In genomic region chr13:50085063-50085462, GRCh38 we compare ENCODE assay signal across 8 cellular contexts.
DNase-seq lines count a peak whose midpoint lies in the region; ATAC-seq, FAIRE-seq and TF ChIP-seq lines count a peak whose summit lies in the region.

No MANE protein-coding gene starts in this region.

- 9% methylated on average over 4 of the region's 4 CpGs for WGBS in smooth muscle cell (ENCODE audit: low lambda C conversion rate)

- H3K27me3 ChIP-seq in CD8-positive, alpha-beta memory T cell (ENCODE audit: insufficient read depth, low read length, poor library complexity, severe bottlenecking), result no peaks in the 10 kb centered on the region
- H3K27me3 ChIP-seq in smooth muscle cell (ENCODE audit: low read depth), result no peaks in the 10 kb centered on the region

- H3K4me3 ChIP-seq in CD8-positive, alpha-beta memory T cell (ENCODE audit: low read length), result peak overlapping the region; percentile 9
- H3K4me3 ChIP-seq in HFF-Myc (replicated peaks; ENCODE audit: low read depth, low read length) (peak overlapping the region; percentile 74; the same call in 1 of the 2 replicates), smooth muscle cell (peak overlapping the region; percentile 39)

- peaks cover 25% of the 10 kb centered on the region for H3K79me2 ChIP-seq in smooth muscle cell (ENCODE audit: low read depth)

- H3K27ac ChIP-seq in CD8-positive, alpha-beta memory T cell (ENCODE audit: low read depth, low read length), result no peak overlapping the region
- peak overlapping the region; percentile 9 for H3K27ac ChIP-seq in smooth muscle cell (ENCODE audit: low read depth)

- H3K4me3 Mint-ChIP-seq in CD8-positive, alpha-beta memory T cell, result peak overlapping the region in 2 of 7 donors; percentile 4 to 28
- peak overlapping the region; percentile 36 for H3K4me3 Mint-ChIP-seq in T-helper 2 cell treated with Interferon-gamma antibody and Interleukin-4, amounts not matched to agents 5 μg/mL and 100 μg/mL, for 36 hours
- H3K4me3 Mint-ChIP-seq in activated T-helper 2 cell treated with anti-CD3 and anti-CD28 coated beads, Interferon-gamma antibody, Interleukin-2, Interleukin-4, amounts not matched to agents 10 μg/mL and 5 μg/mL and 100 μg/mL, durations not matched to agents 14 hours and 24 hours and 36 hours (ENCODE audit: low read depth), result no peak overlapping the region

- H3K4me2 ChIP-seq in smooth muscle cell, result peak overlapping the region; percentile 80

- no peak for ATAC-seq in HG02981 (IDR thresholded peaks at IDR 0.05; ENCODE audit: unreplicated experiment)

- H3F3A ChIP-seq in smooth muscle cell (ENCODE audit: low read depth), result no peaks in the 10 kb centered on the region

- no peaks in the 10 kb centered on the region for H3K9me3 ChIP-seq in CD8-positive, alpha-beta memory T cell (ENCODE audit: low read length)
- H3K9me3 ChIP-seq in smooth muscle cell (replicated peaks; ENCODE audit: low read depth), result no peaks in the 10 kb centered on the region

- no peaks in the 10 kb centered on the region for H3K36me3 ChIP-seq in CD8-positive, alpha-beta memory T cell (ENCODE audit: insufficient read depth, low read length)
- H3K36me3 ChIP-seq in smooth muscle cell (ENCODE audit: low read depth), result no peaks in the 10 kb centered on the region

- H2AFZ ChIP-seq in smooth muscle cell (ENCODE audit: low read depth), result peak overlapping the region; percentile 62

- peaks cover 0 to 23% (median 0%) of the 10 kb centered on the region in 3 donors for H3K36me3 Mint-ChIP-seq in CD8-positive, alpha-beta memory T cell
- H3K36me3 Mint-ChIP-seq in T-helper 2 cell treated with Interferon-gamma antibody and Interleukin-4, amounts not matched to agents 5 μg/mL and 100 μg/mL, for 36 hours (ENCODE audit: low read depth), result peaks cover 35% of the 10 kb centered on the region
- peaks cover 35% of the 10 kb centered on the region for H3K36me3 Mint-ChIP-seq in activated T-helper 2 cell treated with anti-CD3 and anti-CD28 coated beads, Interferon-gamma antibody, Interleukin-2, Interleukin-4, amounts not matched to agents 10 μg/mL and 5 μg/mL and 100 μg/mL, durations not matched to agents 14 hours and 24 hours and 36 hours (ENCODE audit: low read depth)

- no peak overlapping the region for H3K9ac ChIP-seq in smooth muscle cell (ENCODE audit: low read depth)

- TF ChIP-seq CTCF in HFF-Myc (IDR thresholded peaks at IDR 0.05; ENCODE audit: low read depth, low read length, missing control alignments), result peak; percentile 32
- peak; percentile 60 for TF ChIP-seq CTCF in smooth muscle cell (IDR thresholded peaks at IDR 0.05; ENCODE audit: borderline replicate concordance, insufficient read depth, poor library complexity, severe bottlenecking)

- peak; percentile 82 for FAIRE-seq in frontal cortex (lab: Jason Lieb, UNC)

- CTCF ChIA-PET in CD8-positive, alpha-beta memory T cell (lab: Charles Lee), result interaction anchor here (0.7 to 7.9 kb wide), 21 partner anchors 10 to 840 kb away, joined by 3 to 133 read pairs (median 3); partner anchors contain the start of genes SPRYD7 and TRIM13

- no peaks in the 10 kb centered on the region for H4K20me1 ChIP-seq in smooth muscle cell (ENCODE audit: low read depth)

- peaks cover 0 to 5% (median 0%) of the 10 kb centered on the region in 5 donors for H3K9me3 Mint-ChIP-seq in CD8-positive, alpha-beta memory T cell
- H3K9me3 Mint-ChIP-seq in T-helper 2 cell treated with Interferon-gamma antibody and Interleukin-4, amounts not matched to agents 5 μg/mL and 100 μg/mL, for 36 hours, result no peaks in the 10 kb centered on the region
- H3K9me3 Mint-ChIP-seq in activated T-helper 2 cell treated with anti-CD3 and anti-CD28 coated beads, Interferon-gamma antibody, Interleukin-2, Interleukin-4, amounts not matched to agents 10 μg/mL and 5 μg/mL and 100 μg/mL, durations not matched to agents 14 hours and 24 hours and 36 hours, result no peaks in the 10 kb centered on the region

- POLR2A ChIA-PET in CD8-positive, alpha-beta memory T cell (lab: Charles Lee), result interaction anchor here (0.9 to 7.2 kb wide), 2 partner anchors 22 to 41 kb away, joined by 3 to 139 read pairs; no protein-coding TSS in a partner anchor

- peaks cover 0 to 8% of the 10 kb centered on the region in 2 donors for H3K27me3 Mint-ChIP-seq in CD8-positive, alpha-beta memory T cell
- H3K27me3 Mint-ChIP-seq in T-helper 2 cell treated with Interferon-gamma antibody and Interleukin-4, amounts not matched to agents 5 μg/mL and 100 μg/mL, for 36 hours (ENCODE audit: low read depth), result no peaks in the 10 kb centered on the region
- H3K27me3 Mint-ChIP-seq in activated T-helper 2 cell treated with anti-CD3 and anti-CD28 coated beads, Interferon-gamma antibody, Interleukin-2, Interleukin-4, amounts not matched to agents 10 μg/mL and 5 μg/mL and 100 μg/mL, durations not matched to agents 14 hours and 24 hours and 36 hours (ENCODE audit: low read depth), result no peaks in the 10 kb centered on the region

- H3K4me1 Mint-ChIP-seq in CD8-positive, alpha-beta memory T cell, result peaks cover 40 to 51% (median 44%) of the 10 kb centered on the region in 3 donors
- H3K4me1 Mint-ChIP-seq in T-helper 2 cell treated with Interferon-gamma antibody and Interleukin-4, amounts not matched to agents 5 μg/mL and 100 μg/mL, for 36 hours (ENCODE audit: low read depth), result peaks cover 26% of the 10 kb centered on the region
- H3K4me1 Mint-ChIP-seq in activated T-helper 2 cell treated with anti-CD3 and anti-CD28 coated beads, Interferon-gamma antibody, Interleukin-2, Interleukin-4, amounts not matched to agents 10 μg/mL and 5 μg/mL and 100 μg/mL, durations not matched to agents 14 hours and 24 hours and 36 hours (ENCODE audit: low read depth), result peaks cover 20% of the 10 kb centered on the region

- H3K4me1 ChIP-seq in CD8-positive, alpha-beta memory T cell (ENCODE audit: insufficient read depth, low read length), result peaks cover 21% of the 10 kb centered on the region
- H3K4me1 ChIP-seq in smooth muscle cell (ENCODE audit: low read depth), result no peaks in the 10 kb centered on the region

- peak overlapping the region in 3 of 8 donors; percentile 0 to 47 (median 44) for H3K27ac Mint-ChIP-seq in CD8-positive, alpha-beta memory T cell
- no peak overlapping the region for H3K27ac Mint-ChIP-seq in T-helper 2 cell treated with Interferon-gamma antibody and Interleukin-4, amounts not matched to agents 5 μg/mL and 100 μg/mL, for 36 hours
- H3K27ac Mint-ChIP-seq in activated T-helper 2 cell treated with anti-CD3 and anti-CD28 coated beads, Interferon-gamma antibody, Interleukin-2, Interleukin-4, amounts not matched to agents 10 μg/mL and 5 μg/mL and 100 μg/mL, durations not matched to agents 14 hours and 24 hours and 36 hours, result no peak overlapping the region

- intact Hi-C loops in activated T-helper 2 cell treated with anti-CD3 and anti-CD28 coated beads, Interferon-gamma antibody, Interleukin-2, Interleukin-4, amounts not matched to agents 10 μg/mL and 5 μg/mL and 100 μg/mL, durations not matched to agents 14 hours and 24 hours and 36 hours (cut with micrococcal nuclease), result loop anchor here (10.0 kb wide), 2 partner anchors 720 to 990 kb away; no protein-coding TSS in a partner anchor

- peak in 2 of 5 donors; percentile 20 to 22 for DNase-seq in CD8-positive, alpha-beta memory T cell
- DNase-seq in HFF-Myc (ENCODE audit: extremely low read depth, low read depth), result no peak
- DNase-seq in T-helper 2 cell treated with Interferon-gamma antibody and Interleukin-4, amounts not matched to agents 5 μg/mL and 100 μg/mL, for 36 hours (ENCODE audit: low spot score), result no peak
- peak in 1 of 2 donors; percentile 25 for DNase-seq in frontal cortex (ENCODE audit: low spot score in 2 of 2)
- DNase-seq in smooth muscle cell (lab: John Stamatoyannopoulos, UW; ENCODE audit: unreplicated experiment), result no peak
- DNase-seq in NCI-H2029 treated with DMSO at 0.1 percent for 48 hours (lab: John Stamatoyannopoulos, UW), result no peak
- no peak for DNase-seq in activated T-helper 2 cell treated with anti-CD3 and anti-CD28 coated beads, Interferon-gamma antibody, Interleukin-2, Interleukin-4, amounts not matched to agents 10 μg/mL and 5 μg/mL and 100 μg/mL, durations not matched to agents 14 hours and 24 hours and 36 hours (ENCODE audit: low spot score)

Comparison
In these comparisons a context has a peak if more than half of its experiments do, and no peak if none do; other contexts are left out.
1. H3K4me3 ChIP-seq: peak in every context shown above with its lines; median percentile 74 in HFF-Myc; 39 in smooth muscle cell; 9 in CD8-positive, alpha-beta memory T cell.